In the genomic region with DNA sequence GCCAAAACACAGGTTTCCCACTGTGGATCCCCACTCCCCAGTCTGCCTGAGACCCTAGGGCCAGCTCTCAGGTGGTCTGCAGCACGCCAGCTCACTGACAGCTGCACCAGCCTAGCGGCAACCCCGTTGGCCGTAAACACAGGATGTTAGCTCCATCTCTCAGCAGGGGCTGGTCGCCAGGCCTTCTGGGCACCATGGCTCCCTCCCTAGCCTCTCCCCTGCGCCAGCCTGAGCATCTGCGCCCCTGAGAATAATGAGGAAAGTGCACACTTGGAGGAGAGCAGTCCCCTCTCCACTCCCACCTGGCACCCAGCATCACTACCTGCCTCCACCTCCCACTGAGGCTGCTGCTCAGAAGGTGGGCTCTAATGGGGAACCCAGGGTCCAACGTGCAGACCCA, we compare ENCODE assay signal across 18 cellular contexts. TPM values are rescaled to one million over a fixed set of nuclear protein-coding genes. Genes with fewer than 3 reads are reported as not detected.
DNase-seq lines count a peak whose midpoint lies in the region; ATAC-seq and TF ChIP-seq lines count a peak whose summit lies in the region.
"Had no signal": no experiment of that assay in that cellular context is flagged by ENCODE, and none has a peak within 500 bp of the region (broad histone marks: within the 10 kb centered on the region; RNA-seq: fewer than 3 reads in every experiment).

No MANE protein-coding gene starts in this region.

- H3K79me2 ChIP-seq in parathyroid adenoma, result peaks cover 56% of the 10 kb centered on the region

- H3K4me3 Mint-ChIP-seq in activated CD8-positive, alpha-beta T cell treated with anti-CD3 and anti-CD28 coated beads, Interleukin-2, amount 10 ng/mL, durations not matched to agents 7 days and 5 days, result no peak overlapping the region
- H3K4me3 Mint-ChIP-seq in activated CD8-positive, alpha-beta T cell treated with anti-CD3 and anti-CD28 coated beads for 36 hours, result no peak overlapping the region
- no peak overlapping the region for H3K4me3 Mint-ChIP-seq in central memory CD8-positive, alpha-beta T cell
- H3K4me3 Mint-ChIP-seq: dendritic cell treated with granulocyte-macrophage colony-stimulating factor and Interleukin-4, amounts not matched to agents 40 ng/mL and 50 ng/mL, for 4 days had no signal

- H3K27ac Mint-ChIP-seq in activated CD8-positive, alpha-beta T cell treated with anti-CD3 and anti-CD28 coated beads, Interleukin-2, amount 10 ng/mL, durations not matched to agents 7 days and 5 days, result peak overlapping the region; percentile 43
- no peak overlapping the region for H3K27ac Mint-ChIP-seq in activated CD8-positive, alpha-beta T cell treated with anti-CD3 and anti-CD28 coated beads for 36 hours
- peak overlapping the region; percentile 67 for H3K27ac Mint-ChIP-seq in central memory CD8-positive, alpha-beta T cell (ENCODE audit: low read depth)
- H3K27ac Mint-ChIP-seq: dendritic cell treated with granulocyte-macrophage colony-stimulating factor and Interleukin-4, amounts not matched to agents 40 ng/mL and 50 ng/mL, for 4 days had no signal

- H3K27ac ChIP-seq in parathyroid adenoma (peak overlapping the region; percentile 65), transverse colon (peak overlapping the region in 3 of 4 donors; percentile 19 to 90 (median 82)), ovary (no peak overlapping the region)

- TF ChIP-seq EP300 in transverse colon (IDR thresholded peaks at IDR 0.05; ENCODE audit: low read depth), result no peak
- no peak for TF ChIP-seq EP300 in ovary (IDR thresholded peaks at IDR 0.05)

- H3K9me3 Mint-ChIP-seq in activated CD8-positive, alpha-beta T cell treated with anti-CD3 and anti-CD28 coated beads, Interleukin-2, amount 10 ng/mL, durations not matched to agents 7 days and 5 days (ENCODE audit: insufficient read depth), result no peaks in the 10 kb centered on the region
- no peaks in the 10 kb centered on the region for H3K9me3 Mint-ChIP-seq in activated CD8-positive, alpha-beta T cell treated with anti-CD3 and anti-CD28 coated beads for 36 hours
- H3K9me3 Mint-ChIP-seq in central memory CD8-positive, alpha-beta T cell, result no peaks in the 10 kb centered on the region
- H3K9me3 Mint-ChIP-seq: dendritic cell treated with granulocyte-macrophage colony-stimulating factor and Interleukin-4, amounts not matched to agents 40 ng/mL and 50 ng/mL, for 4 days had no signal

- H3K36me3 ChIP-seq in parathyroid adenoma (ENCODE audit: control insufficient read depth, insufficient read depth, low read length) (no peaks in the 10 kb centered on the region), transverse colon (peaks cover 0 to 42% (median 26%) of the 10 kb centered on the region in 4 donors), ovary (no peaks in the 10 kb centered on the region)

- H3K36me3 Mint-ChIP-seq in activated CD8-positive, alpha-beta T cell treated with anti-CD3 and anti-CD28 coated beads, Interleukin-2, amount 10 ng/mL, durations not matched to agents 7 days and 5 days (ENCODE audit: low read depth), result peaks cover 54% of the 10 kb centered on the region
- H3K36me3 Mint-ChIP-seq in activated CD8-positive, alpha-beta T cell treated with anti-CD3 and anti-CD28 coated beads for 36 hours (ENCODE audit: low read depth), result peaks cover 37% of the 10 kb centered on the region
- H3K36me3 Mint-ChIP-seq in central memory CD8-positive, alpha-beta T cell (ENCODE audit: insufficient read depth), result peaks cover 34% of the 10 kb centered on the region

- H3K4me3 ChIP-seq in parathyroid adenoma (ENCODE audit: low read depth, low read length) (no peak overlapping the region), transverse colon (no peak overlapping the region), ovary (no peak overlapping the region)
- H3K4me3 ChIP-seq: A549 had no signal

- H3K27me3 Mint-ChIP-seq in activated CD8-positive, alpha-beta T cell treated with anti-CD3 and anti-CD28 coated beads, Interleukin-2, amount 10 ng/mL, durations not matched to agents 7 days and 5 days (ENCODE audit: low read depth), result no peaks in the 10 kb centered on the region
- H3K27me3 Mint-ChIP-seq in activated CD8-positive, alpha-beta T cell treated with anti-CD3 and anti-CD28 coated beads for 36 hours, result no peaks in the 10 kb centered on the region
- no peaks in the 10 kb centered on the region for H3K27me3 Mint-ChIP-seq in central memory CD8-positive, alpha-beta T cell
- H3K27me3 Mint-ChIP-seq: dendritic cell treated with granulocyte-macrophage colony-stimulating factor and Interleukin-4, amounts not matched to agents 40 ng/mL and 50 ng/mL, for 4 days had no signal

- no peak for ATAC-seq in activated CD8-positive, alpha-beta T cell treated with anti-CD3 and anti-CD28 coated beads, Interleukin-2, amount 10 ng/mL, durations not matched to agents 7 days and 5 days
- ATAC-seq in activated CD8-positive, alpha-beta T cell treated with anti-CD3 and anti-CD28 coated beads for 36 hours, result no peak
- ATAC-seq in central memory CD8-positive, alpha-beta T cell (replicated peaks; ENCODE audit: extremely low read depth, poor library complexity, severe bottlenecking), result no peak
- ATAC-seq in GM19397 (IDR thresholded peaks at IDR 0.05; ENCODE audit: unreplicated experiment), result no peak
- ATAC-seq: activated CD4-positive, CD25-positive, alpha-beta regulatory T cell treated with anti-CD3 and anti-CD28 coated beads, Interleukin-2, amount 50 U/mL, for 24 hours; PC-3; stimulated activated naive CD8-positive, alpha-beta T cell treated with anti-CD3 and anti-CD28 coated beads, Interleukin-15, Interleukin-2, amounts not matched to agents 100 U/mL and 50 U/mL, for 24 hours had no signal

- H3K4me2 ChIP-seq in parathyroid adenoma (ENCODE audit: low read length), result no peak overlapping the region
- H3K4me2 ChIP-seq: A549 had no signal

- no peak for DNase-seq in activated CD8-positive, alpha-beta T cell treated with anti-CD3 and anti-CD28 coated beads, Interleukin-2, amount 10 ng/mL, durations not matched to agents 7 days and 5 days
- no peak for DNase-seq in activated CD8-positive, alpha-beta T cell treated with anti-CD3 and anti-CD28 coated beads for 36 hours
- DNase-seq in central memory CD8-positive, alpha-beta T cell (ENCODE audit: low spot score in 2 of 2), result no peak
- no peak for DNase-seq in transverse colon
- no peak for DNase-seq in ovary
- DNase-seq in NCI-H2107 (lab: John Stamatoyannopoulos, UW), result no peak
- DNase-seq: activated T-cell treated with anti-CD3 and anti-CD28 coated beads for 4 hours; Caco-2; NCI-H1048; NCI-H446 treated with DMSO at 0.1 percent for 48 hours; PC-3; stimulated activated naive CD8-positive, alpha-beta T cell treated with anti-CD3 and anti-CD28 coated beads, Interleukin-15, Interleukin-2, amounts not matched to agents 100 U/mL and 50 U/mL, for 24 hours; T-helper 1 cell had no signal

- H3K9ac ChIP-seq in parathyroid adenoma, result no peak overlapping the region

- TF ChIP-seq POLR2A in transverse colon (IDR thresholded peaks at IDR 0.05) (no peak), ovary (IDR thresholded peaks at IDR 0.05) (no peak)

- POLR2A ChIA-PET in activated CD8-positive, alpha-beta T cell treated with anti-CD3 and anti-CD28 coated beads, Interleukin-2, amount 10 ng/mL, durations not matched to agents 7 days and 5 days (lab: Charles Lee), result no interaction called here
- POLR2A ChIA-PET in activated CD8-positive, alpha-beta T cell treated with anti-CD3 and anti-CD28 coated beads for 36 hours (lab: Charles Lee), result no interaction called here

- H3K27me3 ChIP-seq in parathyroid adenoma (ENCODE audit: control insufficient read depth, insufficient read depth, low read length) (no peaks in the 10 kb centered on the region), transverse colon (no peaks in the 10 kb centered on the region), ovary (no peaks in the 10 kb centered on the region)

- peaks cover 44% of the 10 kb centered on the region for H3K4me1 ChIP-seq in parathyroid adenoma
- H3K4me1 ChIP-seq in transverse colon, result peaks cover 31 to 50% (median 42%) of the 10 kb centered on the region in 4 donors
- peaks cover 37% of the 10 kb centered on the region for H3K4me1 ChIP-seq in ovary (ENCODE audit: insufficient read depth)

- intact Hi-C loops in activated CD8-positive, alpha-beta T cell treated with anti-CD3 and anti-CD28 coated beads for 36 hours (cut with micrococcal nuclease), result no loop called here
- intact Hi-C loops in transverse colon (cut with DNase I; ENCODE audit: low total_unique reads) (loop anchor here (5.0 to 10.0 kb wide), 2 partner anchors 78 to 304 kb away; no protein-coding TSS in a partner anchor), ovary (cut with DNase I) (loop anchor here in 2 of 4 donors (5.0 to 10.0 kb wide), 5 partner anchors 56 to 172 kb away; no protein-coding TSS in a partner anchor)

- 79% methylated on average over 8 of the region's 8 CpGs; no CpG with 5 or more reads in 1 of the 2 donors for WGBS in transverse colon (ENCODE audit: low coverage in 1 of 2), 2 donors
- WGBS in ovary, 3 donors, result 54 to 70% (median 59%) methylated on average over 8 of the region's 8 CpGs

- H2AFZ ChIP-seq in parathyroid adenoma, result no peak overlapping the region

- H3K9me3 ChIP-seq in parathyroid adenoma (ENCODE audit: control insufficient read depth, low read length), result no peaks in the 10 kb centered on the region
- no peaks in the 10 kb centered on the region for H3K9me3 ChIP-seq in transverse colon
- H3K9me3 ChIP-seq in ovary, result no peaks in the 10 kb centered on the region
- H3K9me3 ChIP-seq: A549, Caco-2 had no signal

- H3K4me1 Mint-ChIP-seq in activated CD8-positive, alpha-beta T cell treated with anti-CD3 and anti-CD28 coated beads, Interleukin-2, amount 10 ng/mL, durations not matched to agents 7 days and 5 days (ENCODE audit: low read depth), result no peaks in the 10 kb centered on the region
- H3K4me1 Mint-ChIP-seq in activated CD8-positive, alpha-beta T cell treated with anti-CD3 and anti-CD28 coated beads for 36 hours (ENCODE audit: low read depth), result no peaks in the 10 kb centered on the region
- H3K4me1 Mint-ChIP-seq in central memory CD8-positive, alpha-beta T cell, result no peaks in the 10 kb centered on the region

- CTCF ChIA-PET in activated CD8-positive, alpha-beta T cell treated with anti-CD3 and anti-CD28 coated beads, Interleukin-2, amount 10 ng/mL, durations not matched to agents 7 days and 5 days (lab: Charles Lee), result no interaction called here
- CTCF ChIA-PET in activated CD8-positive, alpha-beta T cell treated with anti-CD3 and anti-CD28 coated beads for 36 hours (lab: Charles Lee), result interaction anchor here (1.7 kb wide), 2 partner anchors 152 to 161 kb away, joined by 3 to 5 read pairs; no protein-coding TSS in a partner anchor

- in situ Hi-C loops in transverse colon (cut with MboI; ENCODE audit: low pct_ligation_motif_present in 1 of 4, low pct_unique_long_range_greater_than_20kb in 1 of 4, low sequenced_read_pairs in 3 of 4), result loop anchor here in 1 of 4 donors (25.0 kb wide), 1 partner anchor 184 kb away; the partner anchor contains the start of gene WIZ

- no peak for TF ChIP-seq CTCF in activated CD8-positive, alpha-beta T cell treated with anti-CD3 and anti-CD28 coated beads for 36 hours (IDR thresholded peaks at IDR 0.05)
- TF ChIP-seq CTCF in parathyroid adenoma (IDR thresholded peaks at IDR 0.05) (no peak), transverse colon (IDR thresholded peaks at IDR 0.05) (no peak), ovary (IDR thresholded peaks at IDR 0.05) (no peak)

RNA-seq across cellular contexts. Expression of gene EPHX3, which starts 20.8 kb away (rescaled TPM):
- total RNA-seq in activated CD8-positive, alpha-beta T cell treated with anti-CD3 and anti-CD28 coated beads, Interleukin-2, amount 10 ng/mL, durations not matched to agents 7 days and 5 days, result under 1 TPM; 0.21 to 0.29 TPM
- total RNA-seq in activated CD8-positive, alpha-beta T cell treated with anti-CD3 and anti-CD28 coated beads for 36 hours, result not detected
- total RNA-seq in transverse colon (not detected), ovary (under 1 TPM in 6 of 7 donors, not detected in 1; 0.24 to 0.89 (median 0.49) TPM)
- polyA plus RNA-seq in ovary, result under 1 TPM; 0.30 to 0.67 TPM
- total RNA-seq: PC-3 had no signal

RNA-seq across cellular contexts. Expression of gene NOTCH3, which starts 52.3 kb away (rescaled TPM):
- not detected for total RNA-seq in activated CD8-positive, alpha-beta T cell treated with anti-CD3 and anti-CD28 coated beads, Interleukin-2, amount 10 ng/mL, durations not matched to agents 7 days and 5 days
- under 1 TPM in 1 of 2 experiments, not detected in 1; 0.16 TPM for total RNA-seq in activated CD8-positive, alpha-beta T cell treated with anti-CD3 and anti-CD28 coated beads for 36 hours
- total RNA-seq in transverse colon (10 to 100 TPM in 1 of 4 donors, 1 to 10 TPM in 3; 2.2 to 16.3 (median 4.7) TPM), ovary (10 to 100 TPM in 5 of 7 donors, 1 to 10 TPM in 2; 6.1 to 47.6 (median 17.9) TPM)
- polyA plus RNA-seq in ovary, result 10 to 100 TPM; 17.9 to 23.5 TPM

Comparison
In these comparisons a context has a peak if more than half of its experiments do, and no peak if none do; other contexts are left out.
1. H3K27ac ChIP-seq: peak in parathyroid adenoma (single experiment) and transverse colon (3 of 4); none in ovary (0 of 2).